In genomic region chr2:168241746-168242145, GRCh38 we compare ENCODE assay signal across 1 cellular context.
TF ChIP-seq lines count a peak whose summit lies in the region.

No MANE protein-coding gene starts in this region.

TF ChIP-seq in GM23338, 12 proteins besides CTCF, POLR2A, EP300 and RAD21 (continued from another document):
- TF ChIP-seq, protein P1, sequence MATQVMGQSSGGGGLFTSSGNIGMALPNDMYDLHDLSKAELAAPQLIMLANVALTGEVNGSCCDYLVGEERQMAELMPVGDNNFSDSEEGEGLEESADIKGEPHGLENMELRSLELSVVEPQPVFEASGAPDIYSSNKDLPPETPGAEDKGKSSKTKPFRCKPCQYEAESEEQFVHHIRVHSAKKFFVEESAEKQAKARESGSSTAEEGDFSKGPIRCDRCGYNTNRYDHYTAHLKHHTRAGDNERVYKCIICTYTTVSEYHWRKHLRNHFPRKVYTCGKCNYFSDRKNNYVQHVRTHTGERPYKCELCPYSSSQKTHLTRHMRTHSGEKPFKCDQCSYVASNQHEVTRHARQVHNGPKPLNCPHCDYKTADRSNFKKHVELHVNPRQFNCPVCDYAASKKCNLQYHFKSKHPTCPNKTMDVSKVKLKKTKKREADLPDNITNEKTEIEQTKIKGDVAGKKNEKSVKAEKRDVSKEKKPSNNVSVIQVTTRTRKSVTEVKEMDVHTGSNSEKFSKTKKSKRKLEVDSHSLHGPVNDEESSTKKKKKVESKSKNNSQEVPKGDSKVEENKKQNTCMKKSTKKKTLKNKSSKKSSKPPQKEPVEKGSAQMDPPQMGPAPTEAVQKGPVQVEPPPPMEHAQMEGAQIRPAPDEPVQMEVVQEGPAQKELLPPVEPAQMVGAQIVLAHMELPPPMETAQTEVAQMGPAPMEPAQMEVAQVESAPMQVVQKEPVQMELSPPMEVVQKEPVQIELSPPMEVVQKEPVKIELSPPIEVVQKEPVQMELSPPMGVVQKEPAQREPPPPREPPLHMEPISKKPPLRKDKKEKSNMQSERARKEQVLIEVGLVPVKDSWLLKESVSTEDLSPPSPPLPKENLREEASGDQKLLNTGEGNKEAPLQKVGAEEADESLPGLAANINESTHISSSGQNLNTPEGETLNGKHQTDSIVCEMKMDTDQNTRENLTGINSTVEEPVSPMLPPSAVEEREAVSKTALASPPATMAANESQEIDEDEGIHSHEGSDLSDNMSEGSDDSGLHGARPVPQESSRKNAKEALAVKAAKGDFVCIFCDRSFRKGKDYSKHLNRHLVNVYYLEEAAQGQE (IDR thresholded peaks at IDR 0.05; ENCODE audit: unreplicated experiment) = no peak
- TF ChIP-seq JUNB (IDR thresholded peaks at IDR 0.05; ENCODE audit: unreplicated experiment) (no peak), ZNF331 (CRISPR knock-in tag; IDR thresholded peaks at IDR 0.05; ENCODE audit: low read depth) (no peak), ETS1 (IDR thresholded peaks at IDR 0.05) (no peak), ZNF462 (CRISPR knock-in tag; IDR thresholded peaks at IDR 0.05) (no peak), ZNF114 (CRISPR knock-in tag; IDR thresholded peaks at IDR 0.05) (no peak), POLR2AphosphoS5 (IDR thresholded peaks at IDR 0.05; ENCODE audit: low read depth) (no peak)
